8 cellular contexts compared by ENCODE assay signal in the genomic region with DNA sequence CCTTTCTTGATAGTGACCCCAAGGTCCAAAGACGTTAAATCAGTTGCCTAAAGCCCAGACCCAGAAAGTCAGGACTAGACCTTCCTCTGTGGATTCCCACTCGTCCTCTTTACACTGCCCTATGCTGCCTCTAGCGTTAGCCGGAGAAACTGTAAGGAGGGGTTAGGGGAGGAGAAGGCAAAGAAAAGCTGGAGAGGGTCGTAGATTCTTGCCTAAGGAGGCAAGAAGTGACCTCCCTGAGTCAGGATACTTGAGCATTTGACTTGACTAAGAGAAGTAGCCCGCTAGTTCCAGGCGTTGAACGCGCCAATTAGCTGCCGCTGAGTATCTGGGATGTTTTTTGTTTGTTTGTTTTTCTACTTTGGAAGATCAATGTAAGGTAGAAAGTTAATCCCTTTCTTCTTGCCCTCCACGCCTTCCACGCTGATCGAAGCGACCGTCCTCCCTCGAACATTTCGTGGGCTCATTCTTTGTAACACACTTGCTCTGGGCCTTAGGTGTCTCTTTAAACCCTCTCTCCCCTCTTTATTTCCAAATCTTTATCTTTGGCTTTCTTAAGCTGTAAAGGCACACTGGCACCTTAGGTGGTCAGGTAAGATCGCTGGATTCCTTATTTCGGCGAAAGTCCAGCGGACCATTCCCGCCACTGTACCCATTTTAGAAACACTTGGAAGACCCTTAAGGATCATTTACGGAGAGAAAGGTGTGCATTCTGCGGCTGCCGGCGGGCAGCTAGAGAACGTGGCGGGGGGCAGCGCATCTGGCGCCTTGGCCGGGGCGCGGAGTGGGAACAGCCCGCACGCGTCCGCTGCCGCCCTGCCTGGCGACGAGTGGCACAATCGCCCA. TPM values are rescaled to one million over a fixed set of nuclear protein-coding genes. Genes with fewer than 3 reads are reported as not detected.
DNase-seq lines count a peak whose midpoint lies in the region; ATAC-seq and TF ChIP-seq lines count a peak whose summit lies in the region.

No MANE protein-coding gene starts in this region.

- no peaks in the 10 kb centered on the region for H4K20me1 ChIP-seq in SU-DHL-6 (ENCODE audit: low read depth, low read length)

- peaks cover 22% of the 10 kb centered on the region for H3K27me3 ChIP-seq in H7 (ENCODE audit: control insufficient read depth, insufficient read depth, low read length)
- H3K27me3 ChIP-seq in SU-DHL-6 (ENCODE audit: low read length): no peaks in the 10 kb centered on the region

- TF ChIP-seq CTCF in SU-DHL-6 (IDR thresholded peaks at IDR 0.05; ENCODE audit: insufficient read depth, low read length, poor library complexity, severe bottlenecking) (peak; percentile 77), coronary artery (IDR thresholded peaks at IDR 0.05) (peak; percentile 87)

- peaks cover 17% of the 10 kb centered on the region; the same call in 1 of the 2 replicates for H3F3A ChIP-seq in SU-DHL-6 (ENCODE audit: insufficient read depth)

- H3K9me2 ChIP-seq in SU-DHL-6 (replicated peaks; ENCODE audit: insufficient read depth, low read length): no peaks in the 10 kb centered on the region

- H3K4me2 ChIP-seq in SU-DHL-6 (ENCODE audit: low read depth, low read length, poor library complexity, severe bottlenecking): no peak overlapping the region

- peak overlapping the region; percentile 77 for H3K4me3 ChIP-seq in H7 (ENCODE audit: insufficient read depth, low read depth, low read length)
- H3K4me3 ChIP-seq in SU-DHL-6 (ENCODE audit: insufficient read depth, low read length, poor library complexity, severe bottlenecking): no peak overlapping the region
- peak overlapping the region; percentile 70 for H3K4me3 ChIP-seq in coronary artery

- peak; percentile 24 for ATAC-seq in left colon

- no peaks in the 10 kb centered on the region for H3K9me3 ChIP-seq in SU-DHL-6 (ENCODE audit: insufficient read depth, low read length)

- DNase-seq in SIG-M5 treated with dmso at 0.1 percent for 504 hours (lab: John Stamatoyannopoulos, UW; ENCODE audit: unreplicated experiment): peak; percentile 51
- DNase-seq in SIG-M5 (lab: John Stamatoyannopoulos, UW): no peak
- DNase-seq in H7: peak; percentile 76
- DNase-seq in LoVo (ENCODE audit: low spot score): peak; percentile 73
- no peak for DNase-seq in coronary artery (ENCODE audit: low spot score)
- peak in 1 of 2 donors; percentile 58 for DNase-seq in left colon
- peak; percentile 28 for DNase-seq in stimulated activated CD4-positive, alpha-beta T cell treated with anti-CD3 and anti-CD28 coated beads, Interleukin-1b, Interleukin-23, amount 100 ng/mL, for 48 hours

- no peak overlapping the region for H2AFZ ChIP-seq in SU-DHL-6 (ENCODE audit: low read depth, low read length, severe bottlenecking)

- no peaks in the 10 kb centered on the region for H3K36me3 ChIP-seq in H7 (replicated peaks; ENCODE audit: control insufficient read depth, insufficient read depth, low read length)
- no peaks in the 10 kb centered on the region for H3K36me3 ChIP-seq in SU-DHL-6 (ENCODE audit: low read length)

- no peak overlapping the region for H3K9ac ChIP-seq in SU-DHL-6 (ENCODE audit: low read length)

- H3K27ac ChIP-seq in SU-DHL-6 (ENCODE audit: low read depth, low read length) (no peak overlapping the region), coronary artery (peak overlapping the region in 1 of 2 donors; percentile 85)

- H3K79me2 ChIP-seq in SU-DHL-6 (ENCODE audit: insufficient read depth, low read length): no peaks in the 10 kb centered on the region

- intact Hi-C loops in left colon (cut with DNase I, micrococcal nuclease): loop anchor here in 1 of 2 donors (10.0 kb wide), 1 partner anchor 294 kb away; no protein-coding TSS in a partner anchor

RNA-seq across cellular contexts. Expression of a gene that starts 5.1 kb away (rescaled TPM):
- total RNA-seq in H7 (2014; rRNA removed; shearing (Covaris generic)): 31.8 and 37.0 TPM in 2 replicates
- 10 to 100 TPM; 53.9 to 63.9 TPM for total RNA-seq in left colon

Comparison
In these comparisons a context has a peak if more than half of its experiments do, and no peak if none do; other contexts are left out.
1. DNase-seq: peak in SIG-M5 treated with dmso at 0.1 percent for 504 hours (single experiment), H7 (single experiment), LoVo (single experiment) and stimulated activated CD4-positive, alpha-beta T cell treated with anti-CD3 and anti-CD28 coated beads, Interleukin-1b, Interleukin-23, amount 100 ng/mL, for 48 hours (single experiment); none in SIG-M5 (single experiment) and coronary artery (single experiment).